16 cellular contexts compared by ENCODE assay signal in genomic region chr15:65383456-65383855, GRCh38. TPM values are rescaled to one million over a fixed set of nuclear protein-coding genes. Genes with fewer than 3 reads are reported as not detected.
"Had no signal": no experiment of that assay in that cellular context is flagged by ENCODE, and none has a peak within 500 bp of the region (broad histone marks: within the 10 kb centered on the region; RNA-seq: fewer than 3 reads in every experiment).

No MANE protein-coding gene starts in this region.

- H3K27ac ChIP-seq: cardiac muscle cell, tibial nerve had no signal

- DNase-seq: activated CD4-positive, alpha-beta T cell treated with anti-CD3 and anti-CD28 coated beads, Interleukin-2, amount 10 ng/mL, durations not matched to agents 24 days and 14 days; activated CD4-positive, CD25-positive, alpha-beta regulatory T cell; activated CD8-positive, alpha-beta memory T cell treated with anti-CD3 and anti-CD28 coated beads, Interleukin-2, amount 50 U/mL, for 4 hours; activated CD8-positive, alpha-beta T cell treated with anti-CD3 and anti-CD28 coated beads, Interleukin-2, amount 10 ng/mL, durations not matched to agents 7 days and 5 days; activated naive CD4-positive, alpha-beta T cell; hypothalamus; stimulated activated CD4-positive, alpha-beta T cell treated with anti-CD3 and anti-CD28 coated beads, Interleukin-4, amount 100 ng/mL, for 1 hour; stimulated activated naive CD4-positive, alpha-beta T cell; substantia nigra had no signal

- H3K9me3 ChIP-seq: tibial nerve had no signal

- FAIRE-seq: colon, endometrium had no signal

- H3K9me3 Mint-ChIP-seq: activated CD4-positive, alpha-beta T cell treated with anti-CD3 and anti-CD28 coated beads, Interleukin-2, amount 10 ng/mL, durations not matched to agents 24 days and 14 days; activated T-helper 1 cell treated with anti-CD3 and anti-CD28 coated beads, Interleukin-12 subunit alpha, Interleukin-12 subunit beta, Interleukin-2, Interleukin-4 antibody, amounts not matched to agents 30 ng/mL and 10 ng/mL and 1 ng/mL, durations not matched to agents 14 hours and 24 hours and 36 hours; mesothelial cell of epicardium had no signal

- H3K36me3 ChIP-seq: cardiac muscle cell, tibial nerve had no signal

- H3K27ac Mint-ChIP-seq: activated CD4-positive, alpha-beta T cell treated with anti-CD3 and anti-CD28 coated beads, Interleukin-2, amount 10 ng/mL, durations not matched to agents 24 days and 14 days; activated CD8-positive, alpha-beta T cell treated with anti-CD3 and anti-CD28 coated beads, Interleukin-2, amount 10 ng/mL, durations not matched to agents 7 days and 5 days; activated T-helper 1 cell treated with anti-CD3 and anti-CD28 coated beads, Interleukin-12 subunit alpha, Interleukin-12 subunit beta, Interleukin-2, Interleukin-4 antibody, amounts not matched to agents 30 ng/mL and 10 ng/mL and 1 ng/mL, durations not matched to agents 14 hours and 24 hours and 36 hours; mesothelial cell of epicardium had no signal

- H3K4me3 ChIP-seq: cardiac muscle cell, tibial nerve had no signal

- H3K4me3 Mint-ChIP-seq: activated CD8-positive, alpha-beta T cell treated with anti-CD3 and anti-CD28 coated beads, Interleukin-2, amount 10 ng/mL, durations not matched to agents 7 days and 5 days; mesothelial cell of epicardium had no signal

- H3K27me3 ChIP-seq: cardiac muscle cell had no signal

- H3K36me3 Mint-ChIP-seq: mesothelial cell of epicardium had no signal

RNA-seq across cellular contexts. Expression of gene IGDCC3, which starts 5.7 kb away (rescaled TPM):
- total RNA-seq: activated CD4-positive, alpha-beta T cell treated with anti-CD3 and anti-CD28 coated beads, Interleukin-2, amount 10 ng/mL, durations not matched to agents 24 days and 14 days; activated CD8-positive, alpha-beta T cell treated with anti-CD3 and anti-CD28 coated beads, Interleukin-2, amount 10 ng/mL, durations not matched to agents 7 days and 5 days; activated T-helper 1 cell treated with anti-CD3 and anti-CD28 coated beads, Interleukin-12 subunit alpha, Interleukin-12 subunit beta, Interleukin-2, Interleukin-4 antibody, amounts not matched to agents 30 ng/mL and 10 ng/mL and 1 ng/mL, durations not matched to agents 14 hours and 24 hours and 36 hours; tibial nerve had no signal
- polyA plus RNA-seq: liver had no signal

RNA-seq across cellular contexts. Expression of gene IGDCC4, which starts 39.3 kb away (rescaled TPM):
- polyA plus RNA-seq: liver had no signal
